ENCODE assay signal across 19 cellular contexts in genomic region chrX:128805236-128805635, GRCh38.
"Had no signal": no experiment of that assay in that cellular context is flagged by ENCODE, and none has a peak within 500 bp of the region (broad histone marks: within the 10 kb centered on the region; RNA-seq: fewer than 3 reads in every experiment).

No MANE protein-coding gene starts in this region.

- DNase-seq: dorsolateral prefrontal cortex; effector CD4-positive, alpha-beta T cell; left cardiac atrium; left ventricle myocardium inferior; mammary epithelial cell; mesendoderm; midbrain; natural killer cell; occipital lobe; ovary; sigmoid colon; spleen; stimulated activated CD4-positive, alpha-beta T cell treated with anti-CD3 and anti-CD28 coated beads, Interleukin-4, amount 100 ng/mL, for 4 hours; stimulated activated naive CD8-positive, alpha-beta T cell treated with anti-CD3 and anti-CD28 coated beads, Interleukin-15, Interleukin-2, amounts not matched to agents 100 U/mL and 50 U/mL, for 24 hours; substantia nigra; testis; tibial artery; upper lobe of left lung had no signal

- H3K4me1 Mint-ChIP-seq: natural killer cell; stimulated activated memory B cell treated with anti-CD40 and anti-IgM and Interleukin-4, amounts not matched to agents 10 μg/mL and 1 μg/mL and 100 μg/mL, for 72 hours had no signal

- H3K27me3 Mint-ChIP-seq: stimulated activated memory B cell treated with anti-CD40 and anti-IgM and Interleukin-4, amounts not matched to agents 10 μg/mL and 1 μg/mL and 100 μg/mL, for 72 hours had no signal

- ATAC-seq: left cardiac atrium; natural killer cell; stimulated activated memory B cell treated with anti-CD40 and anti-IgM and Interleukin-4, amounts not matched to agents 10 μg/mL and 1 μg/mL and 100 μg/mL, for 72 hours; stimulated activated naive CD8-positive, alpha-beta T cell treated with anti-CD3 and anti-CD28 coated beads, Interleukin-15, Interleukin-2, amounts not matched to agents 100 U/mL and 50 U/mL, for 24 hours had no signal

- H3K27ac Mint-ChIP-seq: natural killer cell; stimulated activated memory B cell treated with anti-CD40 and anti-IgM and Interleukin-4, amounts not matched to agents 10 μg/mL and 1 μg/mL and 100 μg/mL, for 72 hours had no signal

- H3K36me3 Mint-ChIP-seq: natural killer cell; stimulated activated memory B cell treated with anti-CD40 and anti-IgM and Interleukin-4, amounts not matched to agents 10 μg/mL and 1 μg/mL and 100 μg/mL, for 72 hours had no signal

- H3K9me3 Mint-ChIP-seq: natural killer cell had no signal

- H3K4me3 Mint-ChIP-seq: natural killer cell; stimulated activated memory B cell treated with anti-CD40 and anti-IgM and Interleukin-4, amounts not matched to agents 10 μg/mL and 1 μg/mL and 100 μg/mL, for 72 hours had no signal
